11 cellular contexts compared by ENCODE assay signal in the genomic region with DNA sequence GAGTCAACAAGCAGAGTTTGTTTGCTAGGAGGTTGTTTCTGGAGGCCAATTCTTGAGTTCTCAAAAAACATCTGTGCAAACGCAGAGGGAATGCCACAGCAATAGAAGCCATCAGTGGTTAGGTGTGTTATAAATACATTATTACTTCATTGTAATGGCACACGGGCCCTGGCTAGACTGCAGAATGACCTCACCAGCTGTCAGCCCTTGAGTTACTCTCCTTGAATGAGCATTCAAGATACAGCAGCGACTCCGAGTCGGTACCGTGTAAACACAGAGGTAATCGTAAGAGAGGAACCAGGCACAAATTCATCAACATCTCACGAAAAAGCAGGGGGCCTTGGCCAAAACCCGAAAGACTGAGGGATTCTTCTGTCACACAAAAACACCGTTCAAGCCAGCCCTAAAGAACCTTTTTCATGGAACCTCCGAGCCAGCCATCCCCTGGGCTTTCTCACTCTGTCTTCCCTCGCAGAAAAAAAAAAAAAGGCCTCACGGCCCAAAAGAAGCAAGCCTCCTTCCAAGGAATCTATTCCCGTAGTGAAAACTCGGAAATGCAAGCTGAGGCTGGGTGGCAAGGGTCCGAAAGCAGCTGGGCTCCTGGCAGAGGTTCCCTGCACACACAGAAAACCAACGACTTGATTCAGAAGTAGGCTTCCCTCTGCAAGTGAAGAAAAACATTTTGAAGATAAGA.
DNase-seq lines count a peak whose midpoint lies in the region; ATAC-seq and TF ChIP-seq lines count a peak whose summit lies in the region.
"Had no signal": no experiment of that assay in that cellular context is flagged by ENCODE, and none has a peak within 500 bp of the region (broad histone marks: within the 10 kb centered on the region; RNA-seq: fewer than 3 reads in every experiment).

No MANE protein-coding gene starts in this region.

- H3K27ac ChIP-seq in esophagus muscularis mucosa (replicated peaks in 1 of 4), result peak overlapping the region; percentile 2 to 63 (median 51)
- H3K27ac ChIP-seq in naive thymus-derived CD4-positive, alpha-beta T cell (ENCODE audit: low read depth, low read length), result no peak overlapping the region

- peak overlapping the region; percentile 18 to 36 (median 32) for H3K4me3 ChIP-seq in esophagus muscularis mucosa
- H3K4me3 ChIP-seq in naive thymus-derived CD4-positive, alpha-beta T cell (ENCODE audit: low read length), result no peak overlapping the region

- DNase-seq in AG08396 (ENCODE audit: low spot score) (peak; percentile 15), NCI-H2029 treated with DMSO at 0.1 percent for 48 hours (lab: John Stamatoyannopoulos, UW) (peak; percentile 84), esophagus muscularis mucosa (ENCODE audit: extremely low spot score) (no peak), nephron progenitor cell (no peak), NCI-H1048 (lab: John Stamatoyannopoulos, UW) (no peak)
- no peak for DNase-seq in naive thymus-derived CD4-positive, alpha-beta T cell
- DNase-seq in stimulated activated CD4-positive, alpha-beta T cell treated with anti-CD3 and anti-CD28 coated beads, Interleukin-4, amount 100 ng/mL, for 24 hours, result no peak
- DNase-seq: activated CD4-positive, alpha-beta T cell treated with anti-CD3 and anti-CD28 coated beads for 48 hours; activated gamma-delta T cell; NK-92 treated with Interleukin-12 subunit alpha and Interleukin-12 subunit beta, amount 100 ng/mL, for 24 hours had no signal

- no peak overlapping the region for H3K4me3 Mint-ChIP-seq in nephron progenitor cell
- no peak overlapping the region for H3K4me3 Mint-ChIP-seq in naive thymus-derived CD4-positive, alpha-beta T cell

- ATAC-seq in naive thymus-derived CD4-positive, alpha-beta T cell, result no peak
- ATAC-seq in GM19455 (IDR thresholded peaks at IDR 0.05; ENCODE audit: unreplicated experiment), result no peak

- POLR2A ChIA-PET in naive thymus-derived CD4-positive, alpha-beta T cell (lab: Charles Lee), result no interaction called here

- no peaks in the 10 kb centered on the region for H3K9me3 ChIP-seq in esophagus muscularis mucosa
- peaks cover 0 to 4% (median 0%) of the 10 kb centered on the region in 3 experiments for H3K9me3 ChIP-seq in naive thymus-derived CD4-positive, alpha-beta T cell (ENCODE audit: control insufficient read depth in 2 of 3, low read length in 3 of 3)

- TF ChIP-seq CTCF in esophagus muscularis mucosa (IDR thresholded peaks at IDR 0.05), result no peak
- no peak for TF ChIP-seq CTCF in nephron progenitor cell (IDR thresholded peaks at IDR 0.05)

- 35% methylated on average over 17 of the region's 17 CpGs for WGBS in esophagus muscularis mucosa

- H3K4me1 ChIP-seq in esophagus muscularis mucosa, result peaks cover 0 to 24% (median 20%) of the 10 kb centered on the region in 4 donors
- H3K4me1 ChIP-seq in naive thymus-derived CD4-positive, alpha-beta T cell (ENCODE audit: control insufficient read depth in 2 of 2, insufficient read depth in 2 of 2, low read length in 2 of 2), result no peaks in the 10 kb centered on the region

- intact Hi-C loops in esophagus muscularis mucosa (cut with DNase I), result no loop called here
- intact Hi-C loops in naive thymus-derived CD4-positive, alpha-beta T cell (cut with micrococcal nuclease), result no loop called here

- H3K36me3 ChIP-seq in esophagus muscularis mucosa, result no peaks in the 10 kb centered on the region
- H3K36me3 ChIP-seq in naive thymus-derived CD4-positive, alpha-beta T cell (ENCODE audit: control insufficient read depth in 2 of 3, insufficient read depth in 3 of 3, low read length in 3 of 3), result no peaks in the 10 kb centered on the region

- TF ChIP-seq POLR2A in esophagus muscularis mucosa (IDR thresholded peaks at IDR 0.05; ENCODE audit: low read depth), result no peak

- no peaks in the 10 kb centered on the region for H3K9me3 Mint-ChIP-seq in nephron progenitor cell
- peaks cover 0 to 25% (median 5%) of the 10 kb centered on the region in 11 donors for H3K9me3 Mint-ChIP-seq in naive thymus-derived CD4-positive, alpha-beta T cell

- CTCF ChIA-PET in naive thymus-derived CD4-positive, alpha-beta T cell (lab: Charles Lee), result no interaction called here

- TF ChIP-seq EP300 in esophagus muscularis mucosa (IDR thresholded peaks at IDR 0.05), result no peak

- no peaks in the 10 kb centered on the region for H3K36me3 Mint-ChIP-seq in nephron progenitor cell (ENCODE audit: low read depth)
- H3K36me3 Mint-ChIP-seq in naive thymus-derived CD4-positive, alpha-beta T cell, result peaks cover 0 to 8% (median 0%) of the 10 kb centered on the region in 5 donors

- H3K27me3 Mint-ChIP-seq in nephron progenitor cell (ENCODE audit: low read depth, poor library complexity), result peaks cover 6% of the 10 kb centered on the region
- H3K27me3 Mint-ChIP-seq in naive thymus-derived CD4-positive, alpha-beta T cell, result peaks cover 0 to 13% (median 0%) of the 10 kb centered on the region in 5 donors

- peaks cover 52% of the 10 kb centered on the region for H3K4me1 Mint-ChIP-seq in nephron progenitor cell
- no peaks in the 10 kb centered on the region for H3K4me1 Mint-ChIP-seq in naive thymus-derived CD4-positive, alpha-beta T cell

- peak overlapping the region; percentile 46 for H3K27ac Mint-ChIP-seq in nephron progenitor cell
- no peak overlapping the region for H3K27ac Mint-ChIP-seq in naive thymus-derived CD4-positive, alpha-beta T cell

- H3K27me3 ChIP-seq in esophagus muscularis mucosa, result no peaks in the 10 kb centered on the region
- no peaks in the 10 kb centered on the region for H3K27me3 ChIP-seq in naive thymus-derived CD4-positive, alpha-beta T cell (ENCODE audit: control insufficient read depth in 2 of 2, insufficient read depth in 2 of 2, low read length in 2 of 2)

Comparison
In these comparisons a context has a peak if more than half of its experiments do, and no peak if none do; other contexts are left out.
1. DNase-seq: peak in AG08396 (single experiment) and NCI-H2029 treated with DMSO at 0.1 percent for 48 hours (single experiment); none in esophagus muscularis mucosa (single experiment), nephron progenitor cell (single experiment), naive thymus-derived CD4-positive, alpha-beta T cell (0 of 9), NCI-H1048 (single experiment) and stimulated activated CD4-positive, alpha-beta T cell treated with anti-CD3 and anti-CD28 coated beads, Interleukin-4, amount 100 ng/mL, for 24 hours (single experiment).